ENCODE assay signal across 9 cellular contexts in genomic region chr7:6385909-6386560, GRCh38. TPM values are rescaled to one million over a fixed set of nuclear protein-coding genes. Genes with fewer than 3 reads are reported as not detected.
DNase-seq lines count a peak whose midpoint lies in the region; ATAC-seq and TF ChIP-seq lines count a peak whose summit lies in the region.
"Had no signal": no experiment of that assay in that cellular context is flagged by ENCODE, and none has a peak within 500 bp of the region (broad histone marks: within the 10 kb centered on the region; RNA-seq: fewer than 3 reads in every experiment).

No MANE protein-coding gene starts in this region.

- H3K4me3 ChIP-seq in osteoblast (ENCODE audit: insufficient read depth, low read length): no peak overlapping the region

- no peak for ATAC-seq in GM21825 (IDR thresholded peaks at IDR 0.05; ENCODE audit: unreplicated experiment)
- no peak for ATAC-seq in HG03354 (IDR thresholded peaks at IDR 0.05; ENCODE audit: poor library complexity, severe bottlenecking, unreplicated experiment)

- intact Hi-C loops in CD14-positive monocyte (cut with micrococcal nuclease): no loop called here
- intact Hi-C loops in dendritic cell treated with granulocyte-macrophage colony-stimulating factor and Interleukin-4, amounts not matched to agents 40 ng/mL and 50 ng/mL, for 4 days (cut with micrococcal nuclease): no loop called here

- no peaks in the 10 kb centered on the region for H3K9me3 Mint-ChIP-seq in CD14-positive monocyte
- no peaks in the 10 kb centered on the region for H3K9me3 Mint-ChIP-seq in dendritic cell treated with granulocyte-macrophage colony-stimulating factor and Interleukin-4, amounts not matched to agents 40 ng/mL and 50 ng/mL, for 4 days
- H3K9me3 Mint-ChIP-seq: activated naive CD8-positive, alpha-beta T cell treated with anti-CD3 and anti-CD28 coated beads, Interleukin-2, amount 10 ng/mL, durations not matched to agents 7 days and 5 days had no signal

- H3K36me3 ChIP-seq in osteoblast (ENCODE audit: insufficient read depth, low read length): peaks cover 29% of the 10 kb centered on the region

- H3K79me2 ChIP-seq in osteoblast (ENCODE audit: insufficient read depth, low read length): peaks cover 95% of the 10 kb centered on the region

- H3K4me3 Mint-ChIP-seq in CD14-positive monocyte: no peak overlapping the region
- H3K4me3 Mint-ChIP-seq in dendritic cell treated with granulocyte-macrophage colony-stimulating factor and Interleukin-4, amounts not matched to agents 40 ng/mL and 50 ng/mL, for 4 days: no peak overlapping the region
- H3K4me3 Mint-ChIP-seq: activated naive CD8-positive, alpha-beta T cell treated with anti-CD3 and anti-CD28 coated beads, Interleukin-2, amount 10 ng/mL, durations not matched to agents 7 days and 5 days had no signal

- TF ChIP-seq CTCF in CD14-positive monocyte (IDR thresholded peaks at IDR 0.05): no peak
- TF ChIP-seq CTCF in osteoblast (IDR thresholded peaks at IDR 0.05; ENCODE audit: extremely low read depth, low read depth, low read length): no peak

- H2AFZ ChIP-seq in osteoblast (ENCODE audit: low read length): no peak overlapping the region

- H3K36me3 Mint-ChIP-seq in CD14-positive monocyte: peaks cover 25 to 44% of the 10 kb centered on the region in 2 donors
- H3K36me3 Mint-ChIP-seq in dendritic cell treated with granulocyte-macrophage colony-stimulating factor and Interleukin-4, amounts not matched to agents 40 ng/mL and 50 ng/mL, for 4 days (ENCODE audit: low read depth): peaks cover 67% of the 10 kb centered on the region

- peaks cover 0 to 2% (median 0%) of the 10 kb centered on the region in 3 donors for H3K27me3 Mint-ChIP-seq in CD14-positive monocyte (ENCODE audit: low read depth in 3 of 3)
- no peaks in the 10 kb centered on the region for H3K27me3 Mint-ChIP-seq in dendritic cell treated with granulocyte-macrophage colony-stimulating factor and Interleukin-4, amounts not matched to agents 40 ng/mL and 50 ng/mL, for 4 days
- H3K27me3 Mint-ChIP-seq: activated naive CD8-positive, alpha-beta T cell treated with anti-CD3 and anti-CD28 coated beads, Interleukin-2, amount 10 ng/mL, durations not matched to agents 7 days and 5 days had no signal

- peak overlapping the region; percentile 86 to 99 (median 94) for H3K27ac Mint-ChIP-seq in CD14-positive monocyte
- peak overlapping the region; percentile 84 for H3K27ac Mint-ChIP-seq in dendritic cell treated with granulocyte-macrophage colony-stimulating factor and Interleukin-4, amounts not matched to agents 40 ng/mL and 50 ng/mL, for 4 days
- H3K27ac Mint-ChIP-seq: activated naive CD8-positive, alpha-beta T cell treated with anti-CD3 and anti-CD28 coated beads, Interleukin-2, amount 10 ng/mL, durations not matched to agents 7 days and 5 days had no signal

- no peaks in the 10 kb centered on the region for H3K27me3 ChIP-seq in osteoblast (ENCODE audit: insufficient read depth, low read length)

- H3K27ac ChIP-seq in osteoblast (ENCODE audit: low read depth, low read length): peak overlapping the region; percentile 81

- peak overlapping the region; percentile 38 for H3K4me2 ChIP-seq in osteoblast (ENCODE audit: insufficient read depth, low read length)

- peaks cover 72% of the 10 kb centered on the region for H4K20me1 ChIP-seq in osteoblast (ENCODE audit: insufficient read depth, low read length)

- DNase-seq in CD14-positive monocyte (ENCODE audit: low spot score) (no peak), NCI-H524 (lab: John Stamatoyannopoulos, UW) (peak; percentile 45 to 54), osteoblast (ENCODE audit: insufficient read length, low spot score, missing footprints) (no peak), T1000 (lab: John Stamatoyannopoulos, UW) (no peak), mesenteric fat pad (ENCODE audit: low spot score) (no peak)
- DNase-seq: activated naive CD8-positive, alpha-beta T cell treated with anti-CD3 and anti-CD28 coated beads, Interleukin-2, amount 10 ng/mL, durations not matched to agents 7 days and 5 days had no signal

- H3K9me3 ChIP-seq in osteoblast (ENCODE audit: low read depth, low read length): no peaks in the 10 kb centered on the region

- peaks cover 55% of the 10 kb centered on the region for H3K4me1 Mint-ChIP-seq in CD14-positive monocyte
- H3K4me1 Mint-ChIP-seq in dendritic cell treated with granulocyte-macrophage colony-stimulating factor and Interleukin-4, amounts not matched to agents 40 ng/mL and 50 ng/mL, for 4 days (ENCODE audit: low read depth): peaks cover 66% of the 10 kb centered on the region

- peaks cover 27% of the 10 kb centered on the region for H3K4me1 ChIP-seq in osteoblast (ENCODE audit: insufficient read depth, low read length)

RNA-seq across cellular contexts. Expression of gene RAC1, which starts 11.7 kb away (rescaled TPM):
- 100 to 1,000 TPM; 629 to 652 TPM for polyA plus RNA-seq in CD14-positive monocyte
- total RNA-seq in osteoblast: 55.4 and 55.7 TPM in 2 replicates
- total RNA-seq in mesenteric fat pad: 229 TPM

RNA-seq across cellular contexts. Expression of gene FAM220A, which starts 37.3 kb away (rescaled TPM):
- polyA plus RNA-seq in CD14-positive monocyte: 1 to 10 TPM; 4.0 to 4.9 TPM
- total RNA-seq in osteoblast (20.3 and 25.0 TPM in 2 replicates), mesenteric fat pad (15.0 TPM)

Comparison
In these comparisons a context has a peak if more than half of its experiments do, and no peak if none do; other contexts are left out.
1. DNase-seq: peak in NCI-H524 (2 of 2); none in CD14-positive monocyte (single experiment), osteoblast (single experiment), T1000 (single experiment) and mesenteric fat pad (single experiment).